In genomic region chr11:45535033-45535432, GRCh38 we compare ENCODE assay signal across 1 cellular context.
TF ChIP-seq lines count a peak whose summit lies in the region.

No MANE protein-coding gene starts in this region.

TF ChIP-seq in K562, 482 proteins besides CTCF, POLR2A, EP300 and RAD21 (continued from another document):
- TF ChIP-seq RBM25 (IDR thresholded peaks at IDR 0.05; ENCODE audit: low read depth, low read length, severe bottlenecking) (peak; percentile 63), CBFA2T2 (conservative IDR thresholded peaks at IDR 0.05) (no peak), VEZF1 (CRISPR knock-in tag; IDR thresholded peaks at IDR 0.05) (no peak), ZNF12 (CRISPR knock-in tag; IDR thresholded peaks at IDR 0.05) (no peak), ZNF449 (CRISPR knock-in tag; IDR thresholded peaks at IDR 0.05) (no peak), FOXM1 (IDR thresholded peaks at IDR 0.05; ENCODE audit: low read depth) (no peak), FOXM1 (CRISPR knock-in tag; IDR thresholded peaks at IDR 0.05; ENCODE audit: low read depth) (no peak), ZNF41 (CRISPR knock-in tag; conservative IDR thresholded peaks at IDR 0.05) (no peak), CBX2 (IDR thresholded peaks at IDR 0.05; ENCODE audit: insufficient read depth, low read length, poor library complexity, severe bottlenecking) (no peak), ZFP36 (IDR thresholded peaks at IDR 0.05; ENCODE audit: low read depth, low read length, partially characterized antibody) (peak; percentile 70), ZNF644 (tag; IDR thresholded peaks at IDR 0.05; ENCODE audit: low read depth) (no peak)
